In genomic region chr10:79397051-79397450, GRCh38 we compare ENCODE assay signal across 25 cellular contexts. TPM values are rescaled to one million over a fixed set of nuclear protein-coding genes. Genes with fewer than 3 reads are reported as not detected.
DNase-seq lines count a peak whose midpoint lies in the region; ATAC-seq, FAIRE-seq and TF ChIP-seq lines count a peak whose summit lies in the region.
"Had no signal": no experiment of that assay in that cellular context is flagged by ENCODE, and none has a peak within 500 bp of the region (broad histone marks: within the 10 kb centered on the region; RNA-seq: fewer than 3 reads in every experiment).

No MANE protein-coding gene starts in this region.

- in situ Hi-C loops in gastrocnemius medialis (cut with MboI; ENCODE audit: low sequenced_read_pairs in 4 of 4) = no loop called here

- TF ChIP-seq CTCF in gastrocnemius medialis (IDR thresholded peaks at IDR 0.05 in 4 of 5, conservative IDR thresholded peaks at IDR 0.05 in 1 of 5) = no peak

- H3K9me3 ChIP-seq in mesodermal cell (ENCODE audit: control insufficient read depth, low read length) = no peaks in the 10 kb centered on the region
- no peaks in the 10 kb centered on the region for H3K9me3 ChIP-seq in gastrocnemius medialis
- H3K9me3 ChIP-seq: A549; BLaER1 treated with 17β-estradiol and CSF1 and Interleukin-3, amounts not matched to agents 10 nM and 100 nM; sigmoid colon; SJSA1 had no signal

- ATAC-seq in left ventricle myocardium superior = no peak
- no peak for ATAC-seq in left cardiac atrium
- ATAC-seq in gastrocnemius medialis = peak; percentile 80 to 85
- ATAC-seq: A549; stimulated activated naive CD8-positive, alpha-beta T cell treated with anti-CD3 and anti-CD28 coated beads, Interleukin-15, Interleukin-2, amounts not matched to agents 100 U/mL and 50 U/mL, for 24 hours had no signal

- TF ChIP-seq POLR2A in gastrocnemius medialis (IDR thresholded peaks at IDR 0.05) = peak in 1 of 2 donors; percentile 14

- intact Hi-C loops in left ventricle myocardium superior (cut with micrococcal nuclease) = loop anchor here (10.0 kb wide), 1 partner anchor 48 kb away; the partner anchor contains the start of gene ZCCHC24
- intact Hi-C loops in left cardiac atrium (cut with DNase I) = no loop called here
- intact Hi-C loops in gastrocnemius medialis (cut with DNase I; ENCODE audit: low total_unique reads) = loop anchor here (5.0 kb wide), 1 partner anchor 130 kb away; no protein-coding TSS in a partner anchor

- peak; percentile 56 for FAIRE-seq in urothelium cell line (lab: Jason Lieb, UNC)
- FAIRE-seq: A549, H1, HTR-8/SVneo had no signal

- H3K36me3 ChIP-seq in mesodermal cell (ENCODE audit: control insufficient read depth, insufficient read depth, low read length) (peaks cover 29% of the 10 kb centered on the region), gastrocnemius medialis (peaks cover 0 to 7% of the 10 kb centered on the region in 2 donors)

- WGBS in mesodermal cell (ENCODE audit: insufficient coverage in 2 of 2), 2 experiments = 88 to 97% methylated on average over 6 of the region's 6 CpGs

- DNase-seq in left ventricle myocardium superior (peak; percentile 24), left cardiac atrium (no peak), gastrocnemius medialis (peak; percentile 79 to 89), urothelium cell line (ENCODE audit: low spot score) (no peak), NCI-H187 (lab: John Stamatoyannopoulos, UW) (no peak), NCI-H2196 (lab: John Stamatoyannopoulos, UW; ENCODE audit: unreplicated experiment) (no peak), iPS-NIHi7 (ENCODE audit: extremely low spot score) (no peak)
- DNase-seq: activated CD4-positive, alpha-beta T cell treated with anti-CD3 and anti-CD28 coated beads, Interleukin-2, amount 50 U/mL, for 48 hours; activated gamma-delta T cell treated with Interleukin-2 at 50 U/mL for 16 hours; activated T-cell treated with anti-CD3 and anti-CD28 coated beads for 4 hours; hippocampal formation; islet precursor cell; Kasumi-1; midbrain; NCI-H1092; NCI-H2081 treated with DMSO at 0.1 percent for 48 hours; NCI-H526 treated with DMSO at 0.1 percent for 48 hours; stimulated activated naive CD8-positive, alpha-beta T cell treated with anti-CD3 and anti-CD28 coated beads, Interleukin-15, Interleukin-2, amounts not matched to agents 100 U/mL and 50 U/mL, for 24 hours had no signal

- no peaks in the 10 kb centered on the region for H3K27me3 ChIP-seq in gastrocnemius medialis
- H3K27me3 ChIP-seq: BLaER1 treated with 17β-estradiol and CSF1 and Interleukin-3, amounts not matched to agents 10 nM and 100 nM; sigmoid colon; SJSA1 had no signal

- H3K4me1 ChIP-seq in mesodermal cell (ENCODE audit: control insufficient read depth, insufficient read depth, low read length, poor library complexity, severe bottlenecking) = peaks cover 50% of the 10 kb centered on the region
- H3K4me1 ChIP-seq in gastrocnemius medialis = peaks cover 38 to 44% of the 10 kb centered on the region in 2 donors
- H3K4me1 ChIP-seq: A549 had no signal

- H3K4me3 ChIP-seq in mesodermal cell (ENCODE audit: extremely low read depth, insufficient read depth, low read length, poor library complexity, severe bottlenecking) (no peak overlapping the region), gastrocnemius medialis (no peak overlapping the region)
- H3K4me3 ChIP-seq: A549; BLaER1 treated with 17β-estradiol and CSF1 and Interleukin-3, amounts not matched to agents 10 nM and 100 nM; sigmoid colon; SJSA1 had no signal

- H3K27ac ChIP-seq in mesodermal cell (ENCODE audit: low read depth, low read length, severe bottlenecking) (peak overlapping the region; percentile 100), gastrocnemius medialis (peak overlapping the region; percentile 80 to 87 (median 84))
- H3K27ac ChIP-seq: A549, sigmoid colon, SJSA1 had no signal

RNA-seq across cellular contexts. Expression of gene ZCCHC24, which starts 48.4 kb away (rescaled TPM):
- total RNA-seq in left ventricle myocardium superior = 49.0 TPM
- total RNA-seq in left cardiac atrium = 10 to 100 TPM; 52.9 to 56.6 TPM
- 43.7 TPM for polyA plus RNA-seq in mesodermal cell (2013, experiment 1 of 2)
- 41.4 TPM for polyA plus RNA-seq in mesodermal cell (2013, experiment 2 of 2)
- total RNA-seq in gastrocnemius medialis = 100 to 1,000 TPM in 1 of 4 donors, 10 to 100 TPM in 3; 59.6 to 122 (median 84.5) TPM

RNA-seq across cellular contexts. Expression of gene PPIF, which starts 49.8 kb away (rescaled TPM):
- total RNA-seq in left ventricle myocardium superior = 139 TPM
- total RNA-seq in left cardiac atrium = 100 to 1,000 TPM; 110 to 155 TPM
- 47.9 TPM for polyA plus RNA-seq in mesodermal cell (2013, experiment 1 of 2)
- polyA plus RNA-seq in mesodermal cell (2013, experiment 2 of 2) = 38.5 TPM
- 10 to 100 TPM; 39.1 to 82.1 (median 67.9) TPM for total RNA-seq in gastrocnemius medialis

Comparison
In these comparisons a context has a peak if more than half of its experiments do, and no peak if none do; other contexts are left out.
1. DNase-seq: peak in left ventricle myocardium superior (single experiment) and gastrocnemius medialis (2 of 2); none in left cardiac atrium (single experiment), urothelium cell line (single experiment), NCI-H187 (0 of 2), NCI-H2196 (single experiment) and iPS-NIHi7 (single experiment).
2. intact Hi-C loops: an anchor here in left ventricle myocardium superior (10.0 kb wide) and gastrocnemius medialis (5.0 kb wide); none called in left cardiac atrium.
3. ATAC-seq: peak in gastrocnemius medialis (2 of 2); none in left ventricle myocardium superior (single experiment) and left cardiac atrium (0 of 2).